In the genomic region with DNA sequence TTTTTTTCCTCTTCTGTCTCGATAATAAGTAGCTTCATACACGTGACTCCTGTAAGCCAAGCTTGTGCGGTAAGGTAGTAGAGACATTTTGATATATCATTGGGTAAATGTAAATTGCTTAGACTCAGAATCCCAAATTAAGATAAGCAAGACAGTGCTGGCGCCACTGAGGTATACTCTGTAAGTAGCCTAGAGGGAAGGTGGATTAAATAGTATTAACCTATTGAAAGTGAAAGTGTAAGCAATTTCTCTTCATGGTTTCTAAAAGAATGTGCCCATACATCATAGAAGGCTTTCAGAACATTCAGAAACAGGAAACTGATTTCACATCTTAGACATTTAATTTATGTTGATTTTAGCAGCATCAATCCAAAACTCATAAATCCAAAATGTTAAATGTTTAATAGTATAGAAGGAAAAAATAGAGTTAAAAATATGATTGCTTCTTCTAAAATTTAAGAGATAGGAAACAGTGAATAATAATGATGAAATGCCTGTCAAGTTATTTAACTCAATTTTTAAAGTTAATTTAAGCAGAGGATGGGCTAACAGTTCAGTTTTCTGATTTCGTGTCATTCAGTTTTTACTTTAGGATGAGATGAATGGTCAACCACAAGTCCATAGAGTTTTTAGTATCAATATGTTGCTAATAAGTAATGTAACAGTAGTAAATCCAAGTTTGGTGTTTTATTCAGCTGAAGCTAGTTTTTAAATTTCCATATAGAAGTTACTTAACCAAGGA, we compare ENCODE assay signal across 9 cellular contexts. TPM values are rescaled to one million over a fixed set of nuclear protein-coding genes. Genes with fewer than 3 reads are reported as not detected.
DNase-seq lines count a peak whose midpoint lies in the region; ATAC-seq and TF ChIP-seq lines count a peak whose summit lies in the region.
"Had no signal": no experiment of that assay in that cellular context is flagged by ENCODE, and none has a peak within 500 bp of the region (broad histone marks: within the 10 kb centered on the region; RNA-seq: fewer than 3 reads in every experiment).

No MANE protein-coding gene starts in this region.

- H3K27ac Mint-ChIP-seq in naive thymus-derived CD8-positive, alpha-beta T cell = peak overlapping the region in 9 of 10 donors; percentile 45 to 90 (median 73)

- peak overlapping the region; percentile 72 to 89 (median 83) for H3K4me3 Mint-ChIP-seq in naive thymus-derived CD8-positive, alpha-beta T cell

- intact Hi-C loops in OCI-LY7 (cut with micrococcal nuclease; ENCODE audit: unreplicated experiment) = loop anchor here (2.0 to 10.0 kb wide), 3 partner anchors 131 to 449 kb away; no protein-coding TSS in a partner anchor

- TF ChIP-seq CTCF in OCI-LY7 (conservative IDR thresholded peaks at IDR 0.05; ENCODE audit: low read length) = no peak

- peak overlapping the region; percentile 41 for H3K4me3 ChIP-seq in OCI-LY7 (ENCODE audit: low read depth, low read length, poor library complexity, severe bottlenecking)

- in situ Hi-C loops in KBM-7 (cut with MboI; ENCODE audit: low pct_unique_long_range_greater_than_20kb, low sequenced_read_pairs) = loop anchor here (25.0 kb wide), 1 partner anchor 476 kb away; no protein-coding TSS in a partner anchor

- no peaks in the 10 kb centered on the region for H3K36me3 ChIP-seq in OCI-LY7 (ENCODE audit: insufficient read depth, low read length)

- peak overlapping the region; percentile 42; the same call in 1 of the 2 replicates for H2AFZ ChIP-seq in OCI-LY7 (ENCODE audit: low read length)

- H4K20me1 ChIP-seq in OCI-LY7 (ENCODE audit: insufficient read depth, low read length) = no peaks in the 10 kb centered on the region

- ATAC-seq in GM18909 (IDR thresholded peaks at IDR 0.05; ENCODE audit: poor library complexity, unreplicated experiment) (peak; percentile 91), HG02870 (IDR thresholded peaks at IDR 0.05; ENCODE audit: unreplicated experiment) (peak; percentile 41), GM19455 (IDR thresholded peaks at IDR 0.05; ENCODE audit: unreplicated experiment) (no peak)
- peak; percentile 48 to 73 for ATAC-seq in naive thymus-derived CD8-positive, alpha-beta T cell

- no peaks in the 10 kb centered on the region for H3K9me3 ChIP-seq in OCI-LY7 (ENCODE audit: low read length)

- POLR2A ChIA-PET in OCI-LY7 (lab: Charles Lee) = interaction anchor here (0.8 to 1.5 kb wide), 3 partner anchors 13 to 367 kb away, joined by 3 to 4 read pairs (median 3); no protein-coding TSS in a partner anchor
- POLR2A ChIA-PET in naive thymus-derived CD8-positive, alpha-beta T cell (lab: Charles Lee) = interaction anchor here (1.0 kb wide), 1 partner anchor 142 kb away, joined by 4 read pairs; a partner anchor contains a TSS

- no peak overlapping the region for H3K27ac ChIP-seq in OCI-LY7 (ENCODE audit: low read depth, low read length, poor library complexity, severe bottlenecking)

- BruUV-seq in OCI-LY7 (replicated peaks; lab: Mats Ljungman, UMichigan) = no TSS peak

- no peaks in the 10 kb centered on the region for H3K36me3 Mint-ChIP-seq in naive thymus-derived CD8-positive, alpha-beta T cell

- no peaks in the 10 kb centered on the region for H3K4me1 ChIP-seq in OCI-LY7 (ENCODE audit: insufficient read depth, low read length, poor library complexity, severe bottlenecking)

- CTCF ChIA-PET in OCI-LY7 (lab: Charles Lee; ENCODE audit: unreplicated experiment) = interaction anchor here (1.6 kb wide), 1 partner anchor 19 kb away, joined by 6 read pairs; no protein-coding TSS in a partner anchor

- H3K27me3 Mint-ChIP-seq in naive thymus-derived CD8-positive, alpha-beta T cell = peaks cover 0 to 6% (median 0%) of the 10 kb centered on the region in 5 donors

- H3K4me2 ChIP-seq in OCI-LY7 (ENCODE audit: low read length) = peak overlapping the region; percentile 41

- peaks cover 3 to 24% (median 22%) of the 10 kb centered on the region in 4 donors for H3K4me1 Mint-ChIP-seq in naive thymus-derived CD8-positive, alpha-beta T cell

- no peaks in the 10 kb centered on the region for H3K79me2 ChIP-seq in OCI-LY7 (ENCODE audit: insufficient read depth, low read depth, low read length)

- no peaks in the 10 kb centered on the region for H3K9me2 ChIP-seq in OCI-LY7 (ENCODE audit: insufficient read depth, low read length)

- DNase-seq in OCI-LY7 (ENCODE audit: low spot score) = peak; percentile 10
- peak in 3 of 10 donors; percentile 12 to 36 (median 28) for DNase-seq in naive thymus-derived CD8-positive, alpha-beta T cell
- DNase-seq in AG20443 (ENCODE audit: low spot score) = no peak
- DNase-seq in KBM-7 = no peak

- no peaks in the 10 kb centered on the region for H3K9me3 Mint-ChIP-seq in naive thymus-derived CD8-positive, alpha-beta T cell

RNA-seq across cellular contexts. Expression of a gene that starts 36.8 kb away (rescaled TPM):
- not detected in 2 replicates for total RNA-seq in OCI-LY7 (2014; rRNA removed; shearing (Covaris generic))
- not detected in 2 replicates for total RNA-seq in OCI-LY7 (2022)
- not detected for total RNA-seq in naive thymus-derived CD8-positive, alpha-beta T cell
- polyA plus RNA-seq in naive thymus-derived CD8-positive, alpha-beta T cell = not detected
- total RNA-seq: pulmonary artery endothelial cell had no signal
- polyA plus RNA-seq: esophagus had no signal
